Comparison of ENCODE assay signal across 18 cellular contexts in the genomic region with DNA sequence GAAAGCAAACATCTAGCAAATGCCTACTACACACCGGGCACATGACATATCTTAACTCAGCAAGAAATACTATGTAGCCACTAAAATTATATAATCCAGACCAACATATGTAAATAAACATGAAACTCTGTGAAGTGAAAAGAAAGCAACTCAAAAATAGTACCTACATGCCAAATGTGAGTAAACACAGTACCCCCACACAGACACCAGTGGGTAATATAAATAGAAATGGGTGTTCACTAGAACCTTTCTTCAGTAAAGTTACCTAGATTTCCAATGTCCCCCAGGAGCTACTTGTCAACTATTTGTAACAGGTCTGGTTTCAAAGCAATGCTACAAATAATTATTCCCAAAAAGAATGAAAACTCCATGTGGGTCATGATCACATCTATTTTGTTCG. TPM values are rescaled to one million over a fixed set of nuclear protein-coding genes. Genes with fewer than 3 reads are reported as not detected.
DNase-seq lines count a peak whose midpoint lies in the region; ATAC-seq and TF ChIP-seq lines count a peak whose summit lies in the region.
"Had no signal": no experiment of that assay in that cellular context is flagged by ENCODE, and none has a peak within 500 bp of the region (broad histone marks: within the 10 kb centered on the region; RNA-seq: fewer than 3 reads in every experiment).

No MANE protein-coding gene starts in this region.

- H3K36me3 Mint-ChIP-seq in activated T-helper 17 cell treated with anti-CD3 and anti-CD28 coated beads, Interleukin-2, amount 50 U/mL, for 72 hours (ENCODE audit: low read depth): peaks cover 14% of the 10 kb centered on the region
- peaks cover 0 to 10% (median 3%) of the 10 kb centered on the region in 3 donors for H3K36me3 Mint-ChIP-seq in naive thymus-derived CD8-positive, alpha-beta T cell
- H3K36me3 Mint-ChIP-seq in T-helper 2 cell treated with Interferon-gamma antibody and Interleukin-4, amounts not matched to agents 5 μg/mL and 100 μg/mL, for 36 hours (ENCODE audit: low read depth): peaks cover 20% of the 10 kb centered on the region

- H3K27me3 ChIP-seq in MM.1S (replicated peaks; ENCODE audit: insufficient read depth, low read length): no peaks in the 10 kb centered on the region
- H3K27me3 ChIP-seq: BLaER1 treated with 17β-estradiol and CSF1 and Interleukin-3, amounts not matched to agents 10 nM and 100 nM had no signal

- H3K4me3 ChIP-seq in GM12865 (ENCODE audit: low read depth, low read length): no peak overlapping the region; the same call in 1 of the 2 replicates
- H3K4me3 ChIP-seq in MM.1S (ENCODE audit: low read length): no peak overlapping the region
- H3K4me3 ChIP-seq: BLaER1 treated with 17β-estradiol and CSF1 and Interleukin-3, amounts not matched to agents 10 nM and 100 nM; K562 had no signal

- no peak overlapping the region for H3K27ac ChIP-seq in MM.1S (ENCODE audit: low read length)
- H3K27ac ChIP-seq: BLaER1 treated with 17β-estradiol and CSF1 and Interleukin-3, amounts not matched to agents 10 nM and 100 nM; HL-60 had no signal

- no peaks in the 10 kb centered on the region for H3K9me3 Mint-ChIP-seq in activated T-helper 17 cell treated with anti-CD3 and anti-CD28 coated beads, Interleukin-2, amount 50 U/mL, for 72 hours
- H3K9me3 Mint-ChIP-seq in naive thymus-derived CD8-positive, alpha-beta T cell: no peaks in the 10 kb centered on the region
- H3K9me3 Mint-ChIP-seq in T-helper 2 cell treated with Interferon-gamma antibody and Interleukin-4, amounts not matched to agents 5 μg/mL and 100 μg/mL, for 36 hours: no peaks in the 10 kb centered on the region
- H3K9me3 Mint-ChIP-seq: CD8-positive, alpha-beta memory T cell; H9 had no signal

- no peaks in the 10 kb centered on the region for H3K9me2 ChIP-seq in MM.1S (replicated peaks; ENCODE audit: insufficient read depth, low read length)

- H3K36me3 ChIP-seq in MM.1S (replicated peaks; ENCODE audit: insufficient read depth, low read length): no peaks in the 10 kb centered on the region

- ATAC-seq in activated T-helper 17 cell treated with anti-CD3 and anti-CD28 coated beads, Interleukin-2, amount 50 U/mL, for 72 hours (replicated peaks): no peak
- no peak for ATAC-seq in naive thymus-derived CD8-positive, alpha-beta T cell
- ATAC-seq: K562 had no signal

- H2AFZ ChIP-seq in MM.1S (ENCODE audit: low read length): no peak overlapping the region

- H3K9me3 ChIP-seq in MM.1S (replicated peaks; ENCODE audit: insufficient read depth, low read length): no peaks in the 10 kb centered on the region
- H3K9me3 ChIP-seq: BLaER1 treated with 17β-estradiol and CSF1 and Interleukin-3, amounts not matched to agents 10 nM and 100 nM had no signal

- peaks cover 12% of the 10 kb centered on the region; the same call in 1 of the 2 replicates for H3K79me2 ChIP-seq in MM.1S (ENCODE audit: low read length)

- peak overlapping the region; percentile 28; the same call in 1 of the 2 replicates for H3K4me2 ChIP-seq in MM.1S (ENCODE audit: low read depth, low read length)
- H3K4me2 ChIP-seq: BLaER1 treated with 17β-estradiol and CSF1 and Interleukin-3, amounts not matched to agents 10 nM and 100 nM had no signal

- peaks cover 47% of the 10 kb centered on the region for H3K4me1 Mint-ChIP-seq in activated T-helper 17 cell treated with anti-CD3 and anti-CD28 coated beads, Interleukin-2, amount 50 U/mL, for 72 hours
- peaks cover 39 to 71% (median 67%) of the 10 kb centered on the region in 4 donors for H3K4me1 Mint-ChIP-seq in naive thymus-derived CD8-positive, alpha-beta T cell
- peaks cover 54% of the 10 kb centered on the region for H3K4me1 Mint-ChIP-seq in T-helper 2 cell treated with Interferon-gamma antibody and Interleukin-4, amounts not matched to agents 5 μg/mL and 100 μg/mL, for 36 hours (ENCODE audit: low read depth)

- H3K27me3 Mint-ChIP-seq in activated T-helper 17 cell treated with anti-CD3 and anti-CD28 coated beads, Interleukin-2, amount 50 U/mL, for 72 hours: no peaks in the 10 kb centered on the region
- no peaks in the 10 kb centered on the region for H3K27me3 Mint-ChIP-seq in naive thymus-derived CD8-positive, alpha-beta T cell
- H3K27me3 Mint-ChIP-seq in T-helper 2 cell treated with Interferon-gamma antibody and Interleukin-4, amounts not matched to agents 5 μg/mL and 100 μg/mL, for 36 hours (ENCODE audit: low read depth): no peaks in the 10 kb centered on the region
- H3K27me3 Mint-ChIP-seq: B cell; CD8-positive, alpha-beta memory T cell had no signal

- no peak overlapping the region for H3K9ac ChIP-seq in MM.1S (ENCODE audit: low read length)
- H3K9ac ChIP-seq: BLaER1 treated with 17β-estradiol and CSF1 and Interleukin-3, amounts not matched to agents 10 nM and 100 nM had no signal

- POLR2A ChIA-PET in naive thymus-derived CD8-positive, alpha-beta T cell (lab: Charles Lee): interaction anchor here (1.0 kb wide), 1 partner anchor 18 kb away, joined by 7 read pairs; no protein-coding TSS in a partner anchor

- H3F3A ChIP-seq in MM.1S (ENCODE audit: insufficient read depth, low read length): no peaks in the 10 kb centered on the region

- peaks cover 7% of the 10 kb centered on the region for H3K4me1 ChIP-seq in MM.1S (ENCODE audit: low read length)

- TF ChIP-seq CTCF in GM12865 (IDR thresholded peaks at IDR 0.05; ENCODE audit: insufficient read depth, low read depth, low read length, missing control alignments) (no peak), MM.1S (IDR thresholded peaks at IDR 0.05; ENCODE audit: low read length) (no peak)

- H3K27ac Mint-ChIP-seq in activated T-helper 17 cell treated with anti-CD3 and anti-CD28 coated beads, Interleukin-2, amount 50 U/mL, for 72 hours: no peak overlapping the region
- H3K27ac Mint-ChIP-seq in naive thymus-derived CD8-positive, alpha-beta T cell: peak overlapping the region in 6 of 10 donors; percentile 9 to 78 (median 57)
- no peak overlapping the region for H3K27ac Mint-ChIP-seq in T-helper 2 cell treated with Interferon-gamma antibody and Interleukin-4, amounts not matched to agents 5 μg/mL and 100 μg/mL, for 36 hours
- H3K27ac Mint-ChIP-seq: B cell had no signal

- H3K4me3 Mint-ChIP-seq in activated T-helper 17 cell treated with anti-CD3 and anti-CD28 coated beads, Interleukin-2, amount 50 U/mL, for 72 hours: peak overlapping the region; percentile 11
- H3K4me3 Mint-ChIP-seq in naive thymus-derived CD8-positive, alpha-beta T cell: no peak overlapping the region
- no peak overlapping the region for H3K4me3 Mint-ChIP-seq in T-helper 2 cell treated with Interferon-gamma antibody and Interleukin-4, amounts not matched to agents 5 μg/mL and 100 μg/mL, for 36 hours
- H3K4me3 Mint-ChIP-seq: B cell; CD8-positive, alpha-beta memory T cell; H9 had no signal

- H4K20me1 ChIP-seq in MM.1S (ENCODE audit: insufficient read depth, low read length): no peaks in the 10 kb centered on the region

- DNase-seq in GM12865 (ENCODE audit: low read depth) (peak; percentile 41), MM.1S (no peak), UCSD-AML1 (lab: John Stamatoyannopoulos, UW; ENCODE audit: unreplicated experiment) (no peak), NCI-H510A treated with DMSO at 0.1 percent for 48 hours (lab: John Stamatoyannopoulos, UW) (no peak)
- DNase-seq in naive thymus-derived CD8-positive, alpha-beta T cell: no peak
- DNase-seq in T-helper 2 cell treated with Interferon-gamma antibody and Interleukin-4, amounts not matched to agents 5 μg/mL and 100 μg/mL, for 36 hours (ENCODE audit: low spot score): no peak
- DNase-seq: CD8-positive, alpha-beta memory T cell; COR-L47; DMS 273 treated with DMSO at 0.1 percent for 48 hours; DMS53; DND-41; EL; H9 had no signal

RNA-seq across cellular contexts. Expression of a gene that starts 25.5 kb away (rescaled TPM):
- total RNA-seq in activated T-helper 17 cell treated with anti-CD3 and anti-CD28 coated beads, Interleukin-2, amount 50 U/mL, for 72 hours: 10 to 100 TPM; 16.6 to 32.4 TPM
- 10 to 100 TPM; 17.5 to 18.2 TPM for total RNA-seq in naive thymus-derived CD8-positive, alpha-beta T cell
- 1 to 10 TPM; 3.8 to 7.1 (median 5.4) TPM for polyA plus RNA-seq in naive thymus-derived CD8-positive, alpha-beta T cell

Comparison
In these comparisons a context has a peak if more than half of its experiments do, and no peak if none do; other contexts are left out.
1. H3K27ac Mint-ChIP-seq: peak in naive thymus-derived CD8-positive, alpha-beta T cell (6 of 10); none in activated T-helper 17 cell treated with anti-CD3 and anti-CD28 coated beads, Interleukin-2, amount 50 U/mL, for 72 hours (single experiment) and T-helper 2 cell treated with Interferon-gamma antibody and Interleukin-4, amounts not matched to agents 5 μg/mL and 100 μg/mL, for 36 hours (single experiment).